ENCODE assay signal across 27 cellular contexts in genomic region chr9:10274156-10274555, GRCh38.
DNase-seq lines count a peak whose midpoint lies in the region; FAIRE-seq and TF ChIP-seq lines count a peak whose summit lies in the region.
"Had no signal": no experiment of that assay in that cellular context is flagged by ENCODE, and none has a peak within 500 bp of the region (broad histone marks: within the 10 kb centered on the region; RNA-seq: fewer than 3 reads in every experiment).

No MANE protein-coding gene starts in this region.

- no peak overlapping the region for H2AFZ ChIP-seq in astrocyte (ENCODE audit: low read depth, low read length)

- no peak overlapping the region for H3K4me2 ChIP-seq in astrocyte (ENCODE audit: low read length)
- H3K4me2 ChIP-seq: KMS-11 had no signal

- no peak for TF ChIP-seq CTCF in astrocyte (IDR thresholded peaks at IDR 0.05; ENCODE audit: insufficient read depth, low read depth, low read length)

- H3K9ac ChIP-seq in astrocyte (ENCODE audit: low read length), result no peak overlapping the region
- H3K9ac ChIP-seq: KMS-11 had no signal

- peak; percentile 33 for DNase-seq in NCI-H446 treated with DMSO at 0.1 percent for 48 hours (lab: John Stamatoyannopoulos, UW)
- peak; percentile 8 for DNase-seq in astrocyte (ENCODE audit: low read depth)
- peak; percentile 56 for DNase-seq in kidney glomerular epithelial cell (lab: John Stamatoyannopoulos, UW)
- DNase-seq in renal cortical epithelial cell (ENCODE audit: low read depth), result peak; percentile 70
- DNase-seq in HCEC 1CT, result no peak
- no peak for DNase-seq in G401 (ENCODE audit: low spot score)
- no peak for DNase-seq in COLO668 (lab: John Stamatoyannopoulos, UW; ENCODE audit: unreplicated experiment)
- DNase-seq: activated CD4-positive, alpha-beta T cell treated with anti-CD3 and anti-CD28 coated beads, Interleukin-2, amount 10 ng/mL, durations not matched to agents 24 days and 14 days; activated gamma-delta T cell treated with Interleukin-2 at 50 U/mL for 16 hours; activated T-cell treated with anti-CD3 and anti-CD28 coated beads, Interleukin-2, amount 50 U/mL, for 1 hour; body of pancreas; effector memory CD4-positive, alpha-beta T cell; erythroblast; heart right ventricle; NCI-H1417 treated with DMSO at 0.1 percent for 48 hours; NCI-H2081 treated with DMSO at 0.1 percent for 48 hours; ovary; retina; spleen; stimulated activated CD4-positive, alpha-beta T cell treated with anti-CD3 and anti-CD28 coated beads, Interleukin-2, amount 100 ng/mL, for 48 hours had no signal

- peaks cover 9% of the 10 kb centered on the region for H3K4me1 Mint-ChIP-seq in astrocyte (ENCODE audit: low read depth, unreplicated experiment)
- H3K4me1 Mint-ChIP-seq: activated CD4-positive, alpha-beta T cell treated with anti-CD3 and anti-CD28 coated beads, Interleukin-2, amount 10 ng/mL, durations not matched to agents 24 days and 14 days had no signal

- no peaks in the 10 kb centered on the region for H4K20me1 ChIP-seq in astrocyte (ENCODE audit: insufficient read depth, low read length)

- H3K27ac Mint-ChIP-seq in astrocyte (ENCODE audit: unreplicated experiment), result no peak overlapping the region
- H3K27ac Mint-ChIP-seq: activated CD4-positive, alpha-beta T cell treated with anti-CD3 and anti-CD28 coated beads, Interleukin-2, amount 10 ng/mL, durations not matched to agents 24 days and 14 days; natural killer cell treated with Interleukin-12 subunit alpha and Interleukin-12 subunit beta and Interleukin-15 and Interleukin-18, amount 100 ng/mL, for 72 hours; T-helper 2 cell treated with Interferon-gamma antibody and Interleukin-4, amounts not matched to agents 5 μg/mL and 100 μg/mL, for 36 hours had no signal

- no peak overlapping the region for H3K4me3 ChIP-seq in astrocyte (ENCODE audit: insufficient read depth, low read depth, low read length)
- H3K4me3 ChIP-seq: body of pancreas, GM12878, heart right ventricle, ovary, spleen had no signal

- no peak for FAIRE-seq in astrocyte (lab: Jason Lieb, UNC)
- FAIRE-seq: colon, D721Med, GM12878 had no signal

- H3K9me3 Mint-ChIP-seq in astrocyte (ENCODE audit: unreplicated experiment), result no peaks in the 10 kb centered on the region
- H3K9me3 Mint-ChIP-seq: activated CD4-positive, alpha-beta T cell treated with anti-CD3 and anti-CD28 coated beads, Interleukin-2, amount 10 ng/mL, durations not matched to agents 24 days and 14 days had no signal

- H3K4me1 ChIP-seq in astrocyte (ENCODE audit: insufficient read depth, low read length), result no peaks in the 10 kb centered on the region
- H3K4me1 ChIP-seq: spleen had no signal

- H3K4me3 Mint-ChIP-seq in astrocyte (ENCODE audit: unreplicated experiment), result no peak overlapping the region
- H3K4me3 Mint-ChIP-seq: activated CD4-positive, alpha-beta T cell treated with anti-CD3 and anti-CD28 coated beads, Interleukin-2, amount 10 ng/mL, durations not matched to agents 24 days and 14 days; natural killer cell treated with Interleukin-12 subunit alpha and Interleukin-12 subunit beta and Interleukin-15 and Interleukin-18, amount 100 ng/mL, for 72 hours; T-helper 2 cell treated with Interferon-gamma antibody and Interleukin-4, amounts not matched to agents 5 μg/mL and 100 μg/mL, for 36 hours had no signal

- in situ Hi-C loops in G401 (cut with HindIII; ENCODE audit: low sequenced_read_pairs), result no loop called here

- H3K36me3 ChIP-seq in astrocyte (ENCODE audit: insufficient read depth, low read length), result no peaks in the 10 kb centered on the region
- H3K36me3 ChIP-seq: heart right ventricle, ovary, spleen had no signal

- no peaks in the 10 kb centered on the region for H3K27me3 ChIP-seq in astrocyte (ENCODE audit: insufficient read depth, low read length)
- H3K27me3 ChIP-seq: body of pancreas, heart right ventricle, ovary, spleen had no signal

- no peaks in the 10 kb centered on the region for H3K79me2 ChIP-seq in astrocyte (ENCODE audit: insufficient read depth, low read length)

- no peaks in the 10 kb centered on the region for H3K9me3 ChIP-seq in astrocyte (ENCODE audit: insufficient read depth, low read depth, low read length)
- H3K9me3 ChIP-seq: body of pancreas, heart right ventricle, ovary, spleen had no signal

- H3K36me3 Mint-ChIP-seq in astrocyte (ENCODE audit: low read depth, unreplicated experiment), result no peaks in the 10 kb centered on the region
- H3K36me3 Mint-ChIP-seq: natural killer cell treated with Interleukin-12 subunit alpha and Interleukin-12 subunit beta and Interleukin-15 and Interleukin-18, amount 100 ng/mL, for 72 hours had no signal

- no peaks in the 10 kb centered on the region for H3K27me3 Mint-ChIP-seq in astrocyte (ENCODE audit: low read depth, unreplicated experiment)
- H3K27me3 Mint-ChIP-seq: activated CD4-positive, alpha-beta T cell treated with anti-CD3 and anti-CD28 coated beads, Interleukin-2, amount 10 ng/mL, durations not matched to agents 24 days and 14 days; natural killer cell treated with Interleukin-12 subunit alpha and Interleukin-12 subunit beta and Interleukin-15 and Interleukin-18, amount 100 ng/mL, for 72 hours had no signal

- no peak overlapping the region for H3K27ac ChIP-seq in astrocyte (ENCODE audit: low read depth, low read length)
- H3K27ac ChIP-seq: body of pancreas, HL-60, KMS-11, ovary, spleen had no signal

Comparison
In these comparisons a context has a peak if more than half of its experiments do, and no peak if none do; other contexts are left out.
1. DNase-seq: peak in NCI-H446 treated with DMSO at 0.1 percent for 48 hours (single experiment), astrocyte (single experiment), kidney glomerular epithelial cell (single experiment) and renal cortical epithelial cell (single experiment); none in HCEC 1CT (single experiment), G401 (single experiment) and COLO668 (single experiment).